In the genomic region with DNA sequence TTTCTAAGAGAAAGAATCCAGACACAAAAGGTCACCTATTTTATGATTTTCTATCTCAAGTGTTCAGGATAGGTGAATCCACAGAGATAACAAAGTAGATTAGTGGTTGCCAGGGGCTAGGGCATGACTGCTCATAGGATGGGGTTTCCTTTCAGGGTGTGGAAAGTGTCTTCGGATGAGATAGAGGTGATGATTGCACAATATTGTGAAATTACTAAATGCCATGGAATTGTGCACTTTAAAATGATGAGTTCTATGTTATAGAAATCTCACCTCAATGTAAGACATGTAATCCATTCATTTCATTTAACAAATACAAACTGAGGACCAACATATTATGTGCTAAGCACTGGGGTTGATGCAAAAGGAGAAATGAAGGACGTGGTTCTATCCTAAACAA, we compare ENCODE assay signal across 29 cellular contexts.
"Had no signal": no experiment of that assay in that cellular context is flagged by ENCODE, and none has a peak within 500 bp of the region (broad histone marks: within the 10 kb centered on the region; RNA-seq: fewer than 3 reads in every experiment).

No MANE protein-coding gene starts in this region.

- H3K9me3 ChIP-seq: testis, thyroid gland had no signal

- H3K4me3 Mint-ChIP-seq: stimulated activated effector memory CD8-positive, alpha-beta T cell treated with anti-CD3 and anti-CD28 coated beads, Interleukin-12 subunit alpha, Interleukin-12 subunit beta, amount 100 ng/mL, for 72 hours; stimulated activated memory B cell treated with anti-CD40 and anti-IgM and Interleukin-4, amounts not matched to agents 10 μg/mL and 1 μg/mL and 100 μg/mL, for 72 hours; stimulated activated naive B cell treated with anti-CD40 and anti-IgM and Interleukin-4, amounts not matched to agents 10 μg/mL and 1 μg/mL and 100 μg/mL, for 72 hours; stimulated activated naive CD8-positive, alpha-beta T cell treated with anti-CD3 and anti-CD28 coated beads, Interleukin-15, amount 100 ng/mL, for 72 hours; stimulated activated naive CD8-positive, alpha-beta T cell treated with anti-CD3 and anti-CD28 coated beads, Interleukin-15, Interleukin-2, amounts not matched to agents 100 ng/mL and 50 ng/mL, for 24 hours; type B pancreatic cell had no signal

- DNase-seq: stimulated activated CD4-positive, alpha-beta T cell treated with anti-CD3 and anti-CD28 coated beads, Interleukin-2, amount 100 ng/mL, for 48 hours; stimulated activated CD4-positive, alpha-beta T cell treated with anti-CD3 and anti-CD28 coated beads, Interleukin-4, amount 100 ng/mL, for 1 hour; stimulated activated CD4-positive, alpha-beta T cell treated with anti-CD3 and anti-CD28 coated beads, Interleukin-4, amount 100 ng/mL, for 24 hours; stimulated activated CD4-positive, alpha-beta T cell treated with anti-CD3 and anti-CD28 coated beads, Interleukin-4, amount 100 ng/mL, for 4 hours; stimulated activated CD8-positive, alpha-beta memory T cell treated with anti-CD3 and anti-CD28 coated beads, Interleukin-4, amount 100 ng/mL, for 48 hours; stimulated activated naive B cell treated with anti-CD40 and anti-IgM and Interleukin-4, amounts not matched to agents 10 μg/mL and 1 μg/mL and 100 μg/mL, for 72 hours; stimulated activated naive CD4-positive, alpha-beta T cell; stimulated activated naive CD4-positive, alpha-beta T cell treated with Interleukin-2 at 50 U/mL for 16 hours; stimulated activated naive CD8-positive, alpha-beta T cell treated with anti-CD3 and anti-CD28 coated beads, Interleukin-15, amount 100 ng/mL, for 72 hours; stimulated activated naive CD8-positive, alpha-beta T cell treated with anti-CD3 and anti-CD28 coated beads, Interleukin-15, Interleukin-2, amounts not matched to agents 100 U/mL and 50 U/mL, for 24 hours; stomach; substantia nigra; testis; thyroid gland; tibial artery; transverse colon; trophoblast cell; upper lobe of left lung; upper lobe of right lung; uterus had no signal

- H3K4me1 Mint-ChIP-seq: stimulated activated effector memory CD8-positive, alpha-beta T cell treated with anti-CD3 and anti-CD28 coated beads, Interleukin-12 subunit alpha, Interleukin-12 subunit beta, amount 100 ng/mL, for 72 hours; stimulated activated memory B cell treated with anti-CD40 and anti-IgM and Interleukin-4, amounts not matched to agents 10 μg/mL and 1 μg/mL and 100 μg/mL, for 72 hours; stimulated activated naive B cell treated with anti-CD40 and anti-IgM and Interleukin-4, amounts not matched to agents 10 μg/mL and 1 μg/mL and 100 μg/mL, for 72 hours; stimulated activated naive CD8-positive, alpha-beta T cell treated with anti-CD3 and anti-CD28 coated beads, Interleukin-15, amount 100 ng/mL, for 72 hours had no signal

- H3K36me3 ChIP-seq: stomach, suprapubic skin, thoracic aorta, thyroid gland, tibial artery, tibial nerve, transverse colon, upper lobe of left lung, upper lobe of right lung, uterus, vagina had no signal

- ATAC-seq: stimulated activated effector memory CD8-positive, alpha-beta T cell treated with anti-CD3 and anti-CD28 coated beads, Interleukin-12 subunit alpha, Interleukin-12 subunit beta, amount 100 ng/mL, for 72 hours; stimulated activated memory B cell treated with anti-CD40 and anti-IgM and Interleukin-4, amounts not matched to agents 10 μg/mL and 1 μg/mL and 100 μg/mL, for 72 hours; stimulated activated naive B cell treated with anti-CD40 and anti-IgM and Interleukin-4, amounts not matched to agents 10 μg/mL and 1 μg/mL and 100 μg/mL, for 72 hours; stimulated activated naive CD8-positive, alpha-beta T cell treated with anti-CD3 and anti-CD28 coated beads, Interleukin-15, amount 100 ng/mL, for 72 hours; stimulated activated naive CD8-positive, alpha-beta T cell treated with anti-CD3 and anti-CD28 coated beads, Interleukin-15, Interleukin-2, amounts not matched to agents 100 U/mL and 50 U/mL, for 24 hours; upper lobe of right lung had no signal

- H3K36me3 Mint-ChIP-seq: stimulated activated effector memory CD8-positive, alpha-beta T cell treated with anti-CD3 and anti-CD28 coated beads, Interleukin-12 subunit alpha, Interleukin-12 subunit beta, amount 100 ng/mL, for 72 hours; stimulated activated naive B cell treated with anti-CD40 and anti-IgM and Interleukin-4, amounts not matched to agents 10 μg/mL and 1 μg/mL and 100 μg/mL, for 72 hours; type B pancreatic cell had no signal

- H3K27me3 ChIP-seq: stomach, suprapubic skin, testis, thyroid gland, tibial artery, tibial nerve, transverse colon, upper lobe of left lung, upper lobe of right lung, uterus, vagina had no signal

- H3K4me1 ChIP-seq: stomach, suprapubic skin, testis, thyroid gland, tibial artery, tibial nerve, transverse colon, upper lobe of left lung, upper lobe of right lung, uterus, vagina had no signal

- H3K27ac ChIP-seq: stomach, suprapubic skin, testis, thoracic aorta, thyroid gland, tibial artery, tibial nerve, transverse colon, upper lobe of left lung, upper lobe of right lung, uterus, vagina had no signal

- H3K27me3 Mint-ChIP-seq: stimulated activated memory B cell treated with anti-CD40 and anti-IgM and Interleukin-4, amounts not matched to agents 10 μg/mL and 1 μg/mL and 100 μg/mL, for 72 hours; stimulated activated naive B cell treated with anti-CD40 and anti-IgM and Interleukin-4, amounts not matched to agents 10 μg/mL and 1 μg/mL and 100 μg/mL, for 72 hours; stimulated activated naive CD8-positive, alpha-beta T cell treated with anti-CD3 and anti-CD28 coated beads, Interleukin-15, amount 100 ng/mL, for 72 hours; stimulated activated naive CD8-positive, alpha-beta T cell treated with anti-CD3 and anti-CD28 coated beads, Interleukin-15, Interleukin-2, amounts not matched to agents 100 ng/mL and 50 ng/mL, for 24 hours had no signal

- H3K4me3 ChIP-seq: stomach, suprapubic skin, testis, thoracic aorta, thyroid gland, tibial artery, tibial nerve, transverse colon, upper lobe of left lung, upper lobe of right lung, uterus, vagina had no signal

- FAIRE-seq: urothelium cell line had no signal

- H3K27ac Mint-ChIP-seq: stimulated activated effector memory CD8-positive, alpha-beta T cell treated with anti-CD3 and anti-CD28 coated beads, Interleukin-12 subunit alpha, Interleukin-12 subunit beta, amount 100 ng/mL, for 72 hours; stimulated activated memory B cell treated with anti-CD40 and anti-IgM and Interleukin-4, amounts not matched to agents 10 μg/mL and 1 μg/mL and 100 μg/mL, for 72 hours; stimulated activated naive B cell treated with anti-CD40 and anti-IgM and Interleukin-4, amounts not matched to agents 10 μg/mL and 1 μg/mL and 100 μg/mL, for 72 hours; stimulated activated naive CD8-positive, alpha-beta T cell treated with anti-CD3 and anti-CD28 coated beads, Interleukin-15, amount 100 ng/mL, for 72 hours; stimulated activated naive CD8-positive, alpha-beta T cell treated with anti-CD3 and anti-CD28 coated beads, Interleukin-15, Interleukin-2, amounts not matched to agents 100 ng/mL and 50 ng/mL, for 24 hours; type B pancreatic cell had no signal
